In genomic region chr3:196419386-196419785, GRCh38 we compare ENCODE assay signal across 17 cellular contexts.
"Had no signal": no experiment of that assay in that cellular context is flagged by ENCODE, and none has a peak within 500 bp of the region (broad histone marks: within the 10 kb centered on the region; RNA-seq: fewer than 3 reads in every experiment).

No MANE protein-coding gene starts in this region.

- H3K27ac ChIP-seq: hepatocyte, spleen, testis, transverse colon had no signal

- H3K4me3 ChIP-seq: hepatocyte, spleen, testis, transverse colon had no signal

- H3K4me2 ChIP-seq: hepatocyte had no signal

- DNase-seq: activated B cell treated with CpG ODN at 0.5 μM for 24 hours; activated CD4-positive, alpha-beta T cell treated with anti-CD3 and anti-CD28 coated beads, Interleukin-2, amount 50 U/mL, for 4 hours; activated effector memory CD4-positive, alpha-beta T cell treated with anti-CD3 and anti-CD28 coated beads, Interleukin-2, amount 50 U/mL, for 16 hours; activated naive CD4-positive, alpha-beta T cell treated with anti-CD3 and anti-CD28 coated beads, Interleukin-2, amount 50 U/mL, for 16 hours; activated T-cell treated with anti-CD3 and anti-CD28 coated beads, Interleukin-2, amount 50 U/mL, for 1 hour; anterior cingulate cortex; dermis blood vessel endothelial cell; effector CD4-positive, alpha-beta T cell; left colon; naive thymus-derived CD8-positive, alpha-beta T cell; right cardiac atrium; spleen; stimulated activated naive CD4-positive, alpha-beta T cell treated with Interleukin-2 at 50 U/mL for 16 hours; T-helper 1 cell; testis; transverse colon had no signal

- H3K9me3 ChIP-seq: spleen, testis, transverse colon had no signal

- H2AFZ ChIP-seq: hepatocyte had no signal

- H3K36me3 ChIP-seq: spleen, transverse colon had no signal

- H3K27me3 ChIP-seq: hepatocyte, spleen, testis, transverse colon had no signal
